8 cellular contexts compared by ENCODE assay signal in genomic region chr3:197736010-197736490, GRCh38. TPM values are rescaled to one million over a fixed set of nuclear protein-coding genes. Genes with fewer than 3 reads are reported as not detected.
DNase-seq lines count a peak whose midpoint lies in the region; ATAC-seq and TF ChIP-seq lines count a peak whose summit lies in the region.

No MANE protein-coding gene starts in this region.

- H3K4me2 ChIP-seq in DOHH2 (ENCODE audit: low read length), result peak overlapping the region; percentile 93

- no peaks in the 10 kb centered on the region for H3K27me3 Mint-ChIP-seq in activated CD4-positive, alpha-beta T cell treated with anti-CD3 and anti-CD28 coated beads, Interleukin-2, amount 10 ng/mL, durations not matched to agents 24 days and 14 days
- no peaks in the 10 kb centered on the region for H3K27me3 Mint-ChIP-seq in mesothelial cell of epicardium (ENCODE audit: low read depth)
- no peaks in the 10 kb centered on the region for H3K27me3 Mint-ChIP-seq in stimulated activated naive CD8-positive, alpha-beta T cell treated with anti-CD3 and anti-CD28 coated beads, Interleukin-15, amount 100 ng/mL, for 72 hours

- H3K4me1 ChIP-seq in DOHH2 (ENCODE audit: control insufficient read depth, low read length) (peaks cover 52% of the 10 kb centered on the region), HUES48 (ENCODE audit: control insufficient read depth, insufficient read depth, low read length) (0 out of 2 replicates have a peak, but pooled peaks cover 3% of the 10 kb centered on the region)
- H3K4me1 ChIP-seq in effector memory CD4-positive, alpha-beta T cell (ENCODE audit: control insufficient read depth, insufficient read depth, low read length, poor library complexity, severe bottlenecking), result peaks cover 18% of the 10 kb centered on the region

- H3K4me3 Mint-ChIP-seq in activated CD4-positive, alpha-beta T cell treated with anti-CD3 and anti-CD28 coated beads, Interleukin-2, amount 10 ng/mL, durations not matched to agents 24 days and 14 days, result peak overlapping the region; percentile 94
- peak overlapping the region; percentile 77 for H3K4me3 Mint-ChIP-seq in mesothelial cell of epicardium
- H3K4me3 Mint-ChIP-seq in stimulated activated naive CD8-positive, alpha-beta T cell treated with anti-CD3 and anti-CD28 coated beads, Interleukin-15, amount 100 ng/mL, for 72 hours, result peak overlapping the region; percentile 87 to 90

- H3K9me3 Mint-ChIP-seq in activated CD4-positive, alpha-beta T cell treated with anti-CD3 and anti-CD28 coated beads, Interleukin-2, amount 10 ng/mL, durations not matched to agents 24 days and 14 days, result no peaks in the 10 kb centered on the region
- H3K9me3 Mint-ChIP-seq in mesothelial cell of epicardium, result no peaks in the 10 kb centered on the region
- H3K9me3 Mint-ChIP-seq in stimulated activated naive CD8-positive, alpha-beta T cell treated with anti-CD3 and anti-CD28 coated beads, Interleukin-15, amount 100 ng/mL, for 72 hours, result no peaks in the 10 kb centered on the region

- peaks cover 31% of the 10 kb centered on the region for H3K4me1 Mint-ChIP-seq in activated CD4-positive, alpha-beta T cell treated with anti-CD3 and anti-CD28 coated beads, Interleukin-2, amount 10 ng/mL, durations not matched to agents 24 days and 14 days
- peaks cover 20% of the 10 kb centered on the region for H3K4me1 Mint-ChIP-seq in mesothelial cell of epicardium
- peaks cover 51% of the 10 kb centered on the region for H3K4me1 Mint-ChIP-seq in stimulated activated naive CD8-positive, alpha-beta T cell treated with anti-CD3 and anti-CD28 coated beads, Interleukin-15, amount 100 ng/mL, for 72 hours

- no peaks in the 10 kb centered on the region for H3K9me3 ChIP-seq in DOHH2 (ENCODE audit: control insufficient read depth, insufficient read depth, low read length)
- H3K9me3 ChIP-seq in HUES48 (ENCODE audit: control insufficient read depth, insufficient read depth, low read length), result no peaks in the 10 kb centered on the region
- H3K9me3 ChIP-seq in effector memory CD4-positive, alpha-beta T cell (ENCODE audit: control insufficient read depth, low read length), result no peaks in the 10 kb centered on the region

- H3K27me3 ChIP-seq in DOHH2 (ENCODE audit: control insufficient read depth, low read length) (no peaks in the 10 kb centered on the region), HUES48 (ENCODE audit: control insufficient read depth, insufficient read depth, low read length) (no peaks in the 10 kb centered on the region)
- no peaks in the 10 kb centered on the region for H3K27me3 ChIP-seq in effector memory CD4-positive, alpha-beta T cell (replicated peaks; ENCODE audit: control insufficient read depth, insufficient read depth, low read length, poor library complexity, severe bottlenecking)

- H3K36me3 Mint-ChIP-seq in activated CD4-positive, alpha-beta T cell treated with anti-CD3 and anti-CD28 coated beads, Interleukin-2, amount 10 ng/mL, durations not matched to agents 24 days and 14 days (ENCODE audit: low read depth), result peaks cover 2% of the 10 kb centered on the region
- no peaks in the 10 kb centered on the region for H3K36me3 Mint-ChIP-seq in mesothelial cell of epicardium

- H3K79me2 ChIP-seq in DOHH2 (ENCODE audit: control insufficient read depth, low read length), result peaks cover 55% of the 10 kb centered on the region

- H3F3A ChIP-seq in DOHH2 (ENCODE audit: control insufficient read depth, insufficient read depth), result peaks cover 20% of the 10 kb centered on the region

- H3K9ac ChIP-seq in HUES48 (ENCODE audit: low read depth, low read length), result no peak overlapping the region

- H3K27ac ChIP-seq in DOHH2 (ENCODE audit: low read depth, low read length) (peak overlapping the region; percentile 98), HUES48 (ENCODE audit: low read depth, low read length) (peak overlapping the region; percentile 20)
- H3K27ac ChIP-seq in effector memory CD4-positive, alpha-beta T cell (ENCODE audit: insufficient read depth, low read length, poor library complexity, severe bottlenecking), result peak overlapping the region; percentile 61

- H3K9me2 ChIP-seq in DOHH2 (replicated peaks; ENCODE audit: control insufficient read depth, low read length), result no peaks in the 10 kb centered on the region

- TF ChIP-seq CTCF in DOHH2 (IDR thresholded peaks at IDR 0.05; ENCODE audit: low read depth, low read length, poor library complexity, severe bottlenecking) (no peak), mesothelial cell of epicardium (IDR thresholded peaks at IDR 0.05; ENCODE audit: unreplicated experiment) (no peak)

- DNase-seq in activated CD4-positive, alpha-beta T cell treated with anti-CD3 and anti-CD28 coated beads, Interleukin-2, amount 10 ng/mL, durations not matched to agents 24 days and 14 days, result peak; percentile 84
- peak in 2 of 3 donors; percentile 16 to 18 for DNase-seq in effector memory CD4-positive, alpha-beta T cell
- no peak for DNase-seq in mesothelial cell of epicardium (ENCODE audit: low spot score in 2 of 2, unreplicated experiment in 2 of 2)
- peak; percentile 37 to 54 for DNase-seq in stimulated activated naive CD8-positive, alpha-beta T cell treated with anti-CD3 and anti-CD28 coated beads, Interleukin-15, amount 100 ng/mL, for 72 hours

- ATAC-seq in stimulated activated naive CD8-positive, alpha-beta T cell treated with anti-CD3 and anti-CD28 coated beads, Interleukin-15, amount 100 ng/mL, for 72 hours, result peak; percentile 42
- no peak for ATAC-seq in HG03457 (IDR thresholded peaks at IDR 0.05; ENCODE audit: unreplicated experiment)
- ATAC-seq in HG03139 (IDR thresholded peaks at IDR 0.05; ENCODE audit: unreplicated experiment), result no peak

- intact Hi-C loops in activated CD4-positive, alpha-beta T cell treated with anti-CD3 and anti-CD28 coated beads, Interleukin-2, amount 10 ng/mL, durations not matched to agents 24 days and 14 days (cut with micrococcal nuclease), result loop anchor here (1.0 to 10.0 kb wide), 3 partner anchors 24 to 219 kb away; partner anchors contain the start of gene RPL35A

- H3K4me3 ChIP-seq in DOHH2 (ENCODE audit: low read length), result peak overlapping the region; percentile 87
- peak overlapping the region; percentile 75 for H3K4me3 ChIP-seq in HUES48 (ENCODE audit: low read depth, low read length)
- peak overlapping the region; percentile 93 for H3K4me3 ChIP-seq in effector memory CD4-positive, alpha-beta T cell (ENCODE audit: insufficient read depth, low read depth, low read length, poor library complexity, severe bottlenecking)

- H3K27ac Mint-ChIP-seq in activated CD4-positive, alpha-beta T cell treated with anti-CD3 and anti-CD28 coated beads, Interleukin-2, amount 10 ng/mL, durations not matched to agents 24 days and 14 days, result peak overlapping the region; percentile 97
- peak overlapping the region; percentile 95 for H3K27ac Mint-ChIP-seq in mesothelial cell of epicardium
- peak overlapping the region; percentile 95 for H3K27ac Mint-ChIP-seq in stimulated activated naive CD8-positive, alpha-beta T cell treated with anti-CD3 and anti-CD28 coated beads, Interleukin-15, amount 100 ng/mL, for 72 hours

- H4K20me1 ChIP-seq in DOHH2 (ENCODE audit: control insufficient read depth, insufficient read depth, low read depth, low read length), result no peaks in the 10 kb centered on the region

- H3K36me3 ChIP-seq in DOHH2 (ENCODE audit: control insufficient read depth, low read length) (peaks cover 25% of the 10 kb centered on the region), HUES48 (ENCODE audit: control insufficient read depth, insufficient read depth, low read length) (no peaks in the 10 kb centered on the region)
- no peaks in the 10 kb centered on the region for H3K36me3 ChIP-seq in effector memory CD4-positive, alpha-beta T cell (ENCODE audit: control insufficient read depth, insufficient read depth, low read length)

RNA-seq across cellular contexts. Expression of gene RUBCN, which starts 0.7 kb away (rescaled TPM):
- 38.8 and 41.0 TPM in 2 replicates for total RNA-seq in activated CD4-positive, alpha-beta T cell treated with anti-CD3 and anti-CD28 coated beads, Interleukin-2, amount 10 ng/mL, durations not matched to agents 24 days and 14 days
- total RNA-seq in mesothelial cell of epicardium, result 22.2 to 24.5 TPM (median 22.9 TPM) in 3 replicates

RNA-seq across cellular contexts. Expression of gene FYTTD1, which starts 13.6 kb away (rescaled TPM):
- total RNA-seq in activated CD4-positive, alpha-beta T cell treated with anti-CD3 and anti-CD28 coated beads, Interleukin-2, amount 10 ng/mL, durations not matched to agents 24 days and 14 days, result 53.2 and 56.8 TPM in 2 replicates
- total RNA-seq in mesothelial cell of epicardium, result 57.1 to 62.7 TPM (median 62.2 TPM) in 3 replicates

RNA-seq across cellular contexts. Expression of gene LRCH3, which starts 55.0 kb away (rescaled TPM):
- 54.7 and 56.4 TPM in 2 replicates for total RNA-seq in activated CD4-positive, alpha-beta T cell treated with anti-CD3 and anti-CD28 coated beads, Interleukin-2, amount 10 ng/mL, durations not matched to agents 24 days and 14 days
- 71.8 to 83.1 TPM (median 82.6 TPM) in 3 replicates for total RNA-seq in mesothelial cell of epicardium

Comparison
In these comparisons a context has a peak if more than half of its experiments do, and no peak if none do; other contexts are left out.
1. H3K27ac ChIP-seq: peak in every context shown above with its lines; median percentile 98 in DOHH2; 61 in effector memory CD4-positive, alpha-beta T cell; 20 in HUES48.
2. DNase-seq: peak in activated CD4-positive, alpha-beta T cell treated with anti-CD3 and anti-CD28 coated beads, Interleukin-2, amount 10 ng/mL, durations not matched to agents 24 days and 14 days (single experiment), effector memory CD4-positive, alpha-beta T cell (2 of 3) and stimulated activated naive CD8-positive, alpha-beta T cell treated with anti-CD3 and anti-CD28 coated beads, Interleukin-15, amount 100 ng/mL, for 72 hours (2 of 2); none in mesothelial cell of epicardium (0 of 2).
3. Peak in every context shown above with its lines, with median percentiles within 50 percentile points of each other: H3K4me3 ChIP-seq, H3K27ac Mint-ChIP-seq and H3K4me3 Mint-ChIP-seq.